20 cellular contexts compared by ENCODE assay signal in the genomic region with DNA sequence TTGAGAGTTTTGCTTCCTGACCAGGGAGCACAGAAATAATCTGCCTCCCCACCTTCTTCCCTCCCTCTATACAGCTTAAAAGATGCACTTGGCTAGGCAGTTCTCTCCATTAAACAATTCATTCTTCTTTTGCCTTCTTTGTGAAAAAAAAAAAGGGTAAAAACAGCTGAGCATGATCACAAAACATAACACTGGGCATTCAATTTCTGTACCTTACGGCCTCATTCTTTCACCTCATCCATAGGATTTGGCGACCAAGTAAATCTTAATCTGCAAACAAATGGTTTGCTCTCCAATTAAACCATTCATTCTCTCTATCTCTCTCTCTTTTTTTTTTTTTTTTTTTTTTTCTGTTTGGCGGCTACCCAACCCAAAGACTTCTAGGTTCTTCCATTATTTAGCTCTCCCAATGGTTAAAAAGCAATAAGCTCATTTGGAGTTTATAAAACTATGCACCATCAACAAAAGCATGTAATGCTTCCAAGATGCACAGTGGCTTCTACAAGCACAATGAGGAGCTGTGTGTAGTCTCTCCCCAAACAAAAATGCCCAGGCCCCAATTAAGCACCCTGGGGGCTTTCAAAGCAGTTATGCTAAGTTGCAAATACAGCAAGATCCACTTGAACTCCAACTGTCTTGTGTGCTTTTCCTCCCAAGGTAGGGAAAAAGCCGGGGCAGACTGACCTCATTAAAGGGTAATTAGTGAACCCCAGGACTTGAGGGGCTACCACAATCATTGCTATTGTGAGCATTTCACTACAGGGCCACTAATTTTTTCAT. TPM values are rescaled to one million over a fixed set of nuclear protein-coding genes. Genes with fewer than 3 reads are reported as not detected.
DNase-seq lines count a peak whose midpoint lies in the region; ATAC-seq and TF ChIP-seq lines count a peak whose summit lies in the region.
"Had no signal": no experiment of that assay in that cellular context is flagged by ENCODE, and none has a peak within 500 bp of the region (broad histone marks: within the 10 kb centered on the region; RNA-seq: fewer than 3 reads in every experiment).

No MANE protein-coding gene starts in this region.

- POLR2A ChIA-PET in HEK293 (lab: Yijun Ruan, JAX) (interaction anchor here (0.7 kb wide), 1 partner anchor 542 kb away, joined by 9 read pairs; no protein-coding TSS in a partner anchor), activated B cell treated with CpG ODN at 0.5 μM for 24 hours (lab: Charles Lee) (interaction anchor here (0.7 to 0.8 kb wide), 3 partner anchors 16 to 693 kb away, joined by 4 to 7 read pairs (median 6); no protein-coding TSS in a partner anchor)

- no peak overlapping the region; a peak in 1 of 22 replicates for H3K9ac ChIP-seq in BLaER1 treated with 17β-estradiol and CSF1 and Interleukin-3, amounts not matched to agents 10 nM and 100 nM

- H3K4me3 Mint-ChIP-seq in activated B cell treated with CpG ODN at 0.5 μM for 24 hours: peak overlapping the region; percentile 8
- peak overlapping the region; percentile 67 for H3K4me3 Mint-ChIP-seq in nephron progenitor cell
- H3K4me3 Mint-ChIP-seq: activated CD4-positive, alpha-beta memory T cell treated with anti-CD3 and anti-CD28 coated beads, Interleukin-2, amount 10 ng/mL, durations not matched to agents 7 days and 5 days; activated naive CD4-positive, alpha-beta T cell treated with anti-CD3 and anti-CD28 coated beads, Interleukin-2, amount 10 ng/mL, durations not matched to agents 7 days and 5 days; effector memory CD8-positive, alpha-beta T cell; mesothelial cell of epicardium; stimulated activated naive CD8-positive, alpha-beta T cell treated with anti-CD3 and anti-CD28 coated beads, Interleukin-15, Interleukin-2, amounts not matched to agents 100 ng/mL and 50 ng/mL, for 24 hours had no signal

- H3K36me3 ChIP-seq in BLaER1 treated with 17β-estradiol and CSF1 and Interleukin-3, amounts not matched to agents 10 nM and 100 nM: peaks cover 0 to 73% (median 0%) of the 10 kb centered on the region in 11 experiments; a peak in 8 of 22 replicates
- H3K36me3 ChIP-seq in HEK293 (ENCODE audit: control insufficient read depth in 2 of 2, insufficient read depth in 1 of 2, low read length in 2 of 2): no peaks in the 10 kb centered on the region

- ATAC-seq in activated B cell treated with CpG ODN at 0.5 μM for 24 hours (ENCODE audit: low read depth): no peak
- ATAC-seq: effector memory CD8-positive, alpha-beta T cell had no signal

- H3K9me3 Mint-ChIP-seq in activated B cell treated with CpG ODN at 0.5 μM for 24 hours (no peaks in the 10 kb centered on the region), nephron progenitor cell (no peaks in the 10 kb centered on the region)
- H3K9me3 Mint-ChIP-seq: activated CD4-positive, alpha-beta memory T cell treated with anti-CD3 and anti-CD28 coated beads, Interleukin-2, amount 10 ng/mL, durations not matched to agents 7 days and 5 days; activated naive CD4-positive, alpha-beta T cell treated with anti-CD3 and anti-CD28 coated beads, Interleukin-2, amount 10 ng/mL, durations not matched to agents 7 days and 5 days; mesothelial cell of epicardium; stimulated activated naive CD8-positive, alpha-beta T cell treated with anti-CD3 and anti-CD28 coated beads, Interleukin-15, Interleukin-2, amounts not matched to agents 100 ng/mL and 50 ng/mL, for 24 hours had no signal

- peak overlapping the region; percentile 4 for H3K27ac Mint-ChIP-seq in activated B cell treated with CpG ODN at 0.5 μM for 24 hours
- H3K27ac Mint-ChIP-seq in nephron progenitor cell: peak overlapping the region; percentile 96
- H3K27ac Mint-ChIP-seq: activated CD4-positive, alpha-beta memory T cell treated with anti-CD3 and anti-CD28 coated beads, Interleukin-2, amount 10 ng/mL, durations not matched to agents 7 days and 5 days; activated naive CD4-positive, alpha-beta T cell treated with anti-CD3 and anti-CD28 coated beads, Interleukin-2, amount 10 ng/mL, durations not matched to agents 7 days and 5 days; effector memory CD8-positive, alpha-beta T cell; stimulated activated naive CD8-positive, alpha-beta T cell treated with anti-CD3 and anti-CD28 coated beads, Interleukin-15, Interleukin-2, amounts not matched to agents 100 ng/mL and 50 ng/mL, for 24 hours had no signal

- CTCF ChIA-PET in HEK293 (lab: Yijun Ruan, JAX) (interaction anchor here (0.7 kb wide), 1 partner anchor 176 kb away, joined by 5 read pairs; no protein-coding TSS in a partner anchor), activated B cell treated with CpG ODN at 0.5 μM for 24 hours (lab: Charles Lee) (no interaction called here)

- H3K27ac ChIP-seq in BLaER1 treated with 17β-estradiol and CSF1 and Interleukin-3, amounts not matched to agents 10 nM and 100 nM: peak overlapping the region in 2 of 11 experiments; percentile 4 to 41; a peak in 4 of 22 replicates
- H3K27ac ChIP-seq in HEK293 (ENCODE audit: extremely low read depth, low read depth, low read length): peak overlapping the region; percentile 6; the same call in 1 of the 2 replicates

- H3K4me1 ChIP-seq in BLaER1 treated with 17β-estradiol and CSF1 and Interleukin-3, amounts not matched to agents 10 nM and 100 nM: peaks cover 36 to 100% (median 82%) of the 10 kb centered on the region in 10 experiments
- peaks cover 65% of the 10 kb centered on the region for H3K4me1 ChIP-seq in HEK293 (ENCODE audit: control insufficient read depth, insufficient read depth, low read length)

- H3K4me1 Mint-ChIP-seq in activated B cell treated with CpG ODN at 0.5 μM for 24 hours: peaks cover 78% of the 10 kb centered on the region
- peaks cover 29% of the 10 kb centered on the region for H3K4me1 Mint-ChIP-seq in nephron progenitor cell
- H3K4me1 Mint-ChIP-seq: activated CD4-positive, alpha-beta memory T cell treated with anti-CD3 and anti-CD28 coated beads, Interleukin-2, amount 10 ng/mL, durations not matched to agents 7 days and 5 days; activated naive CD4-positive, alpha-beta T cell treated with anti-CD3 and anti-CD28 coated beads, Interleukin-2, amount 10 ng/mL, durations not matched to agents 7 days and 5 days had no signal

- TF ChIP-seq CTCF in HEK293 (tag by site-specific recombination; IDR thresholded peaks at IDR 0.05) (no peak), activated B cell treated with CpG ODN at 0.5 μM for 24 hours (IDR thresholded peaks at IDR 0.05) (no peak), nephron progenitor cell (IDR thresholded peaks at IDR 0.05) (no peak)

- peak overlapping the region in 8 of 11 experiments; percentile 36 to 96 (median 60); a peak in 14 of 22 replicates for H3K4me2 ChIP-seq in BLaER1 treated with 17β-estradiol and CSF1 and Interleukin-3, amounts not matched to agents 10 nM and 100 nM
- H3K4me2 ChIP-seq: hepatocyte had no signal

- DNase-seq in activated B cell treated with CpG ODN at 0.5 μM for 24 hours (no peak), nephron progenitor cell (no peak), NCI-H1694 (lab: John Stamatoyannopoulos, UW) (no peak)
- DNase-seq in stimulated activated CD4-positive, alpha-beta T cell treated with anti-CD3 and anti-CD28 coated beads, Interleukin-4, amount 100 ng/mL, for 1 hour: no peak
- DNase-seq in activated CD4-positive, alpha-beta T cell treated with anti-CD3 and anti-CD28 coated beads for 1 hour: no peak
- DNase-seq: activated CD4-positive, alpha-beta memory T cell treated with anti-CD3 and anti-CD28 coated beads, Interleukin-2, amount 10 ng/mL, durations not matched to agents 7 days and 5 days; activated naive CD4-positive, alpha-beta T cell treated with anti-CD3 and anti-CD28 coated beads, Interleukin-2, amount 10 ng/mL, durations not matched to agents 7 days and 5 days; activated T-cell treated with anti-CD3 and anti-CD28 coated beads, Interleukin-2, amount 50 U/mL, for 1 hour; aorta; effector memory CD8-positive, alpha-beta T cell; GF-D8; NCI-H1694 treated with DMSO at 0.1 percent for 48 hours; NCI-H446 treated with DMSO at 0.1 percent for 48 hours; Right ventricle myocardium superior; T-helper 1 cell had no signal

- intact Hi-C loops in activated B cell treated with CpG ODN at 0.5 μM for 24 hours (cut with micrococcal nuclease): loop anchor here (2.0 kb wide), 1 partner anchor 14 kb away; no protein-coding TSS in a partner anchor

- H3K36me3 Mint-ChIP-seq in activated B cell treated with CpG ODN at 0.5 μM for 24 hours (ENCODE audit: low read depth) (no peaks in the 10 kb centered on the region), nephron progenitor cell (ENCODE audit: low read depth) (peaks cover 21% of the 10 kb centered on the region)
- H3K36me3 Mint-ChIP-seq: activated naive CD4-positive, alpha-beta T cell treated with anti-CD3 and anti-CD28 coated beads, Interleukin-2, amount 10 ng/mL, durations not matched to agents 7 days and 5 days; mesothelial cell of epicardium had no signal

- H3K4me3 ChIP-seq in BLaER1 treated with 17β-estradiol and CSF1 and Interleukin-3, amounts not matched to agents 10 nM and 100 nM: no peak overlapping the region
- H3K4me3 ChIP-seq in HEK293 (ENCODE audit: low read depth, low read length): no peak overlapping the region
- H3K4me3 ChIP-seq: hepatocyte had no signal

- H3K27me3 Mint-ChIP-seq in activated B cell treated with CpG ODN at 0.5 μM for 24 hours: no peaks in the 10 kb centered on the region
- no peaks in the 10 kb centered on the region for H3K27me3 Mint-ChIP-seq in nephron progenitor cell (ENCODE audit: low read depth, poor library complexity)

- no peaks in the 10 kb centered on the region for H3K27me3 ChIP-seq in BLaER1 treated with 17β-estradiol and CSF1 and Interleukin-3, amounts not matched to agents 10 nM and 100 nM
- H3K27me3 ChIP-seq: hepatocyte had no signal

- H3K9me3 ChIP-seq in BLaER1 treated with 17β-estradiol and CSF1 and Interleukin-3, amounts not matched to agents 10 nM and 100 nM (replicated peaks in 1 of 11): no peaks in the 10 kb centered on the region
- no peaks in the 10 kb centered on the region for H3K9me3 ChIP-seq in HEK293 (ENCODE audit: control insufficient read depth, insufficient read depth, low read depth, low read length)

- H4K20me1 ChIP-seq in BLaER1 treated with 17β-estradiol and CSF1 and Interleukin-3, amounts not matched to agents 10 nM and 100 nM: peaks cover 0 to 100% (median 0%) of the 10 kb centered on the region in 11 experiments; a peak in 8 of 22 replicates

TF ChIP-seq in HEK293, 187 proteins besides CTCF, POLR2A, EP300 and RAD21 (continues in another document):
- TF ChIP-seq ZNF335 (tag by site-specific recombination; conservative IDR thresholded peaks at IDR 0.05) (no peak), OSR2 (tag by site-specific recombination; IDR thresholded peaks at IDR 0.05) (0 out of 2 replicates have a peak, but pooled peaks have one; percentile 9)

RNA-seq across cellular contexts. Expression of a gene that starts 13.4 kb away (rescaled TPM):
- total RNA-seq in activated B cell treated with CpG ODN at 0.5 μM for 24 hours: 20.7 and 22.0 TPM in 2 replicates
- total RNA-seq: activated CD4-positive, alpha-beta memory T cell treated with anti-CD3 and anti-CD28 coated beads, Interleukin-2, amount 10 ng/mL, durations not matched to agents 7 days and 5 days had no signal
